8 cellular contexts compared by ENCODE assay signal in genomic region chr9:137422668-137423000, GRCh38. TPM values are rescaled to one million over a fixed set of nuclear protein-coding genes. Genes with fewer than 3 reads are reported as not detected.
DNase-seq lines count a peak whose midpoint lies in the region; TF ChIP-seq lines count a peak whose summit lies in the region.

No MANE protein-coding gene starts in this region.

- peak overlapping the region; percentile 73 for H3K4me3 ChIP-seq in Caco-2 (ENCODE audit: low read depth, low read length)

- no peaks in the 10 kb centered on the region for H3K36me3 ChIP-seq in Caco-2 (ENCODE audit: control insufficient read depth, insufficient read depth, low read length)

- H3K27ac Mint-ChIP-seq in Caco-2 (ENCODE audit: unreplicated experiment), result peak overlapping the region; percentile 58

- POLR2A ChIA-PET in Caco-2 (lab: Charles Lee), result interaction anchor here (0.6 to 1.5 kb wide), 9 partner anchors 14 to 222 kb away, joined by 3 to 11 read pairs (median 8); partner anchors contain the start of genes ENTPD8, NELFB, NRARP and NSMF

- peak overlapping the region; percentile 78 for H3K4me3 Mint-ChIP-seq in Caco-2 (ENCODE audit: unreplicated experiment)

- H3K36me3 Mint-ChIP-seq in Caco-2 (ENCODE audit: insufficient read depth, unreplicated experiment), result no peaks in the 10 kb centered on the region

- DNase-seq in Caco-2 (peak in 1 of 2 experiments; percentile 69), GM20000 (ENCODE audit: low spot score) (peak; percentile 69), HK-2 (ENCODE audit: unreplicated experiment) (peak; percentile 59), glomerular visceral epithelial cell (ENCODE audit: extremely low spot score) (peak; percentile 44), posterior vena cava (ENCODE audit: low spot score) (peak; percentile 82), inferior parietal cortex (ENCODE audit: extremely low spot score) (no peak), NCI-H2029 (lab: John Stamatoyannopoulos, UW) (no peak)
- DNase-seq in activated CD8-positive, alpha-beta memory T cell treated with anti-CD3 and anti-CD28 coated beads, Interleukin-2, amount 50 U/mL, for 48 hours, result peak; percentile 70

- TF ChIP-seq CTCF in Caco-2 (IDR thresholded peaks at IDR 0.05; ENCODE audit: insufficient read depth in 1 of 2, low read depth in 1 of 2, low read length in 1 of 2, severe bottlenecking in 1 of 2, unreplicated experiment in 1 of 2), result no peak
- no peak for TF ChIP-seq CTCF in GM20000 (IDR thresholded peaks at IDR 0.05; ENCODE audit: extremely low read depth, missing control alignments)

- H3K4me1 Mint-ChIP-seq in Caco-2 (ENCODE audit: low read depth, unreplicated experiment), result peaks cover 6% of the 10 kb centered on the region

- intact Hi-C loops in Caco-2 (cut with micrococcal nuclease; ENCODE audit: unreplicated experiment) (loop anchor here (5.0 kb wide), 1 partner anchor 120 kb away; the partner anchor contains the start of gene NRARP), posterior vena cava (cut with DNase I) (loop anchor here in 1 of 2 donors (10.0 kb wide), 1 partner anchor 102 kb away; no protein-coding TSS in a partner anchor)

- CTCF ChIA-PET in Caco-2 (lab: Charles Lee), result interaction anchor here (0.6 to 2.4 kb wide), 20 partner anchors 10 to 877 kb away, joined by 3 to 40 read pairs (median 6); partner anchors contain the start of genes ENTPD8, MRPL41, NELFB and NOTCH1

- H3K27me3 Mint-ChIP-seq in Caco-2 (ENCODE audit: insufficient read depth, unreplicated experiment), result no peaks in the 10 kb centered on the region

- no peaks in the 10 kb centered on the region for H3K9me3 ChIP-seq in Caco-2

- H3K4me1 ChIP-seq in Caco-2, result peaks cover 16% of the 10 kb centered on the region

- no TSS peak for BruUV-seq in Caco-2 (replicated peaks; lab: Mats Ljungman, UMichigan)

- H3K27me3 ChIP-seq in Caco-2 (replicated peaks; ENCODE audit: control insufficient read depth, insufficient read depth, low read length), result no peaks in the 10 kb centered on the region

- H3K9me3 Mint-ChIP-seq in Caco-2 (ENCODE audit: unreplicated experiment), result no peaks in the 10 kb centered on the region

RNA-seq across cellular contexts. Expression of gene EXD3, which starts 0.3 kb away (rescaled TPM):
- total RNA-seq in Caco-2 (2022) (10.9 and 11.2 TPM in 2 replicates), posterior vena cava (10 to 100 TPM; 13.9 to 14.6 TPM)

RNA-seq across cellular contexts. Expression of gene NOXA1, which starts 0.6 kb away (rescaled TPM):
- 7.3 and 8.6 TPM in 2 replicates for total RNA-seq in Caco-2 (2022)
- total RNA-seq in posterior vena cava, result 1 to 10 TPM; 2.0 to 2.7 TPM

RNA-seq across cellular contexts. Expression of gene ENTPD8, which starts 18.5 kb away (rescaled TPM):
- total RNA-seq in Caco-2 (2022) (8.5 and 8.6 TPM in 2 replicates), posterior vena cava (not detected)

RNA-seq across cellular contexts. Expression of gene NSMF, which starts 36.5 kb away (rescaled TPM):
- 65.5 and 67.6 TPM in 2 replicates for total RNA-seq in Caco-2 (2022)
- total RNA-seq in posterior vena cava, result 10 to 100 TPM; 47.6 to 55.5 TPM

Comparison
In these comparisons a context has a peak if more than half of its experiments do, and no peak if none do; other contexts are left out.
1. DNase-seq: peak in GM20000 (single experiment), HK-2 (single experiment), activated CD8-positive, alpha-beta memory T cell treated with anti-CD3 and anti-CD28 coated beads, Interleukin-2, amount 50 U/mL, for 48 hours (single experiment), glomerular visceral epithelial cell (single experiment) and posterior vena cava (single experiment); none in inferior parietal cortex (single experiment) and NCI-H2029 (single experiment).